1 cellular context compared by ENCODE assay signal in the genomic region with DNA sequence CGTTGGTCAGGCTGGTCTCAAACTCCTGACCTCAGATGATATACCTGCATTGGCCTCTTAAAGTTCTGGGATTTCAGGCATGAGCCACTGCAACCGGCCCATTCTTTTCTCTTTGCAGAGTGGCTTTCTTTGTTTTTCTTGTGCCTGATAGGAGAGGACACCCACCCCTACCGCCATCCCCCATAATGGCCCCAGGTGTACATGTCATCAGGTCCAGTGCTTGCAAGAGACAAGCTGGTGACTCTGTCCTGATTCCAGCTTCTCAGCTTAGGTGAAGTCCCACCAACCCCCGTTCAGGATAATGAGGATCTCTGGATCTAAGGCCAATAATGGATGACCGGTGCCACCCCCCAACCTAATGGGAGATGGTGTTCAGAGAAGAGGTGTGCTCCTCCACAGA.
TF ChIP-seq lines count a peak whose summit lies in the region.

No MANE protein-coding gene starts in this region.

TF ChIP-seq in K562, 482 proteins besides CTCF, POLR2A, EP300 and RAD21:
- TF ChIP-seq JUND (IDR thresholded peaks at IDR 0.05; ENCODE audit: borderline replicate concordance, low read depth, low read length): no peak
- no peak for TF ChIP-seq JUND (tag; IDR thresholded peaks at IDR 0.05; ENCODE audit: borderline replicate concordance, low read depth, low read length)
- TF ChIP-seq HLTF (IDR thresholded peaks at IDR 0.05): no peak
- no peak for TF ChIP-seq SRSF1 (IDR thresholded peaks at IDR 0.05; ENCODE audit: low read depth, low read length)
- no peak for TF ChIP-seq MLX (CRISPR knock-in tag; conservative IDR thresholded peaks at IDR 0.05)
- TF ChIP-seq ZNF165 (CRISPR knock-in tag; IDR thresholded peaks at IDR 0.05; ENCODE audit: borderline replicate concordance): no peak
- TF ChIP-seq, protein P1, sequence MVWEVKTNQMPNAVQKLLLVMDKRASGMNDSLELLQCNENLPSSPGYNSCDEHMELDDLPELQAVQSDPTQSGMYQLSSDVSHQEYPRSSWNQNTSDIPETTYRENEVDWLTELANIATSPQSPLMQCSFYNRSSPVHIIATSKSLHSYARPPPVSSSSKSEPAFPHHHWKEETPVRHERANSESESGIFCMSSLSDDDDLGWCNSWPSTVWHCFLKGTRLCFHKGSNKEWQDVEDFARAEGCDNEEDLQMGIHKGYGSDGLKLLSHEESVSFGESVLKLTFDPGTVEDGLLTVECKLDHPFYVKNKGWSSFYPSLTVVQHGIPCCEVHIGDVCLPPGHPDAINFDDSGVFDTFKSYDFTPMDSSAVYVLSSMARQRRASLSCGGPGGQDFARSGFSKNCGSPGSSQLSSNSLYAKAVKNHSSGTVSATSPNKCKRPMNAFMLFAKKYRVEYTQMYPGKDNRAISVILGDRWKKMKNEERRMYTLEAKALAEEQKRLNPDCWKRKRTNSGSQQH (CRISPR knock-in tag; IDR thresholded peaks at IDR 0.05): no peak
- no peak for TF ChIP-seq HMG20A (CRISPR knock-in tag; conservative IDR thresholded peaks at IDR 0.05)
- TF ChIP-seq MCM2 (IDR thresholded peaks at IDR 0.05; ENCODE audit: low read depth): no peak
- no peak for TF ChIP-seq RUNX1 (IDR thresholded peaks at IDR 0.05; ENCODE audit: low read depth)
- TF ChIP-seq CHAMP1 (IDR thresholded peaks at IDR 0.05): no peak
- no peak for TF ChIP-seq ZNF717 (CRISPR knock-in tag; IDR thresholded peaks at IDR 0.05)
- no peak for TF ChIP-seq DEAF1 (CRISPR knock-in tag; IDR thresholded peaks at IDR 0.05)
- TF ChIP-seq PREB (CRISPR knock-in tag; IDR thresholded peaks at IDR 0.05): no peak
- TF ChIP-seq, protein P2, sequence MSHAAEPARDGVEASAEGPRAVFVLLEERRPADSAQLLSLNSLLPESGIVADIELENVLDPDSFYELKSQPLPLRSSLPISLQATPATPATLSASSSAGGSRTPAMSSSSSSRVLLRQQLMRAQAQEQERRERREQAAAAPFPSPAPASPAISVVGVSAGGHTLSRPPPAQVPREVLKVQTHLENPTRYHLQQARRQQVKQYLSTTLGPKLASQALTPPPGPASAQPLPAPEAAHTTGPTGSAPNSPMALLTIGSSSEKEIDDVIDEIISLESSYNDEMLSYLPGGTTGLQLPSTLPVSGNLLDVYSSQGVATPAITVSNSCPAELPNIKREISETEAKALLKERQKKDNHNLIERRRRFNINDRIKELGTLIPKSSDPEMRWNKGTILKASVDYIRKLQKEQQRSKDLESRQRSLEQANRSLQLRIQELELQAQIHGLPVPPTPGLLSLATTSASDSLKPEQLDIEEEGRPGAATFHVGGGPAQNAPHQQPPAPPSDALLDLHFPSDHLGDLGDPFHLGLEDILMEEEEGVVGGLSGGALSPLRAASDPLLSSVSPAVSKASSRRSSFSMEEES (CRISPR knock-in tag; IDR thresholded peaks at IDR 0.05): no peak
- no peak for TF ChIP-seq NFE2 (IDR thresholded peaks at IDR 0.05; ENCODE audit: low read depth)
- TF ChIP-seq ZBTB5 (IDR thresholded peaks at IDR 0.05): no peak
TF ChIP-seq in K562: peak in this region for 0.
